ENCODE assay signal across 8 cellular contexts in the genomic region with DNA sequence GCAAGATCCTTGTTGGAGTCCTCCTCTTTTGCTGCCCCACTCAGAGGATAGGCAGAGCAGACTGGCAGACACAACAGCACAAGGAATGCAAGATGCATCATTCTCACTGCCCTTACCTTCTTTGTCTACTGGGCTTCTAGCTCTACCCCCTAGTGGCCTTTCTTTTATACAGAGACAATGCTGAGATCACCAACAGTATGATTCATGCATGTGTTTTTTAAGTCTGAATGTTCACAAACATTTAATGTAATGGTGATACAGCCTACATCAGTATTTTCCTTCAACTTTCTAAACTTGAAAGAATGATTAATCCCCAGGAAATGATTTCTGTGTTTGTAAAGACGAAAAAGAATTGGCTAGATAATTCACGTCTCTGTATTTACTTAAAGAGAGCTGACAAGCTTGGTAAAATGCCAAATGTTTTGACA. TPM values are rescaled to one million over a fixed set of nuclear protein-coding genes. Genes with fewer than 3 reads are reported as not detected.
A peak's percentile ranks its signal among the peaks of the same experiment; 100 is the strongest.
DNase-seq lines count a peak whose midpoint lies in the region; ATAC-seq and TF ChIP-seq lines count a peak whose summit lies in the region.

A gene (minus strand): TSS at position 138 of the 428 bp plus-strand sequence. CDS start 37 bp downstream, at position 101.

- TF ChIP-seq POLR2A in upper lobe of left lung (IDR thresholded peaks at IDR 0.05): no peak

- no peaks in the 10 kb centered on the region for H3K4me1 ChIP-seq in left lung
- H3K4me1 ChIP-seq in upper lobe of left lung: peaks cover 0 to 8% (median 2%) of the 10 kb centered on the region in 4 donors

- no peak within 1 kb of the TSS for H3K27ac ChIP-seq in left lung
- H3K27ac ChIP-seq in upper lobe of left lung: no peak within 1 kb of the TSS

- H3K9me3 ChIP-seq in left lung (no peaks in the 10 kb centered on the region), upper lobe of left lung (no peaks in the 10 kb centered on the region)

- peak; percentile 42 for DNase-seq in DMS153 treated with DMSO at 0.1 percent for 48 hours (lab: John Stamatoyannopoulos, UW; ENCODE audit: unreplicated experiment)
- DNase-seq in HuH-7 (ENCODE audit: low spot score): peak; percentile 40
- no peak for DNase-seq in left lung
- no peak for DNase-seq in cardiac septum (ENCODE audit: low spot score)
- DNase-seq in upper lobe of left lung: no peak

- intact Hi-C loops in left lung (cut with DNase I): no loop called here
- intact Hi-C loops in cardiac septum (cut with DNase I): no loop called here

- H3K4me3 ChIP-seq in WI38 (ENCODE audit: low read depth, low read length): no peak within 1 kb of the TSS
- H3K4me3 ChIP-seq in left lung: no peak within 1 kb of the TSS
- H3K4me3 ChIP-seq in upper lobe of left lung: no peak within 1 kb of the TSS

- H3K27me3 ChIP-seq in left lung (no peaks in the 10 kb centered on the region), upper lobe of left lung (no peaks in the 10 kb centered on the region)

- no peak for TF ChIP-seq EP300 in upper lobe of left lung (IDR thresholded peaks at IDR 0.05)

- WGBS in upper lobe of left lung, 2 donors: 10 to 22% methylated on average over 2 of the region's 2 CpGs

- TF ChIP-seq CTCF in WI38 (IDR thresholded peaks at IDR 0.05; ENCODE audit: low read depth, low read length): peak; percentile 43; the same call in 1 of the 2 replicates
- peak in 1 of 2 donors; percentile 28 for TF ChIP-seq CTCF in left lung (IDR thresholded peaks at IDR 0.05)
- TF ChIP-seq CTCF in upper lobe of left lung (IDR thresholded peaks at IDR 0.05): peak in 2 of 6 experiments; percentile 11 to 21

- ATAC-seq in left lung: peak; percentile 53
- ATAC-seq in HG03159 (IDR thresholded peaks at IDR 0.05; ENCODE audit: unreplicated experiment): no peak
- ATAC-seq in GM21447 (IDR thresholded peaks at IDR 0.05; ENCODE audit: unreplicated experiment): no peak
- no peak for ATAC-seq in upper lobe of left lung (ENCODE audit: low FRiP score in 2 of 2)

- H3K36me3 ChIP-seq in left lung (no peaks in the 10 kb centered on the region), upper lobe of left lung (no peaks in the 10 kb centered on the region)

RNA-seq across cellular contexts. Expression of the gene that starts here (rescaled TPM):
- total RNA-seq in left lung: under 1 TPM; 0.55 to 0.71 TPM
- total RNA-seq in cardiac septum: not detected
- total RNA-seq in upper lobe of left lung: 1 to 10 TPM in 1 of 6 donors, not detected in 5; 1.3 TPM

Comparison
In these comparisons a context has a peak if more than half of its experiments do, and no peak if none do; other contexts are left out.
1. Peak in ATAC-seq in left lung; RNA of the gene not detected or under 1 TPM.
2. DNase-seq: peak in DMS153 treated with DMSO at 0.1 percent for 48 hours (single experiment) and HuH-7 (single experiment); none in left lung (0 of 2), cardiac septum (single experiment) and upper lobe of left lung (0 of 2).